ENCODE assay signal across 7 cellular contexts in genomic region chr1:119779869-119780356, GRCh38. TPM values are rescaled to one million over a fixed set of nuclear protein-coding genes. Genes with fewer than 3 reads are reported as not detected.
DNase-seq lines count a peak whose midpoint lies in the region; ATAC-seq, FAIRE-seq and TF ChIP-seq lines count a peak whose summit lies in the region.

No MANE protein-coding gene starts in this region.

- TF ChIP-seq CTCF in keratinocyte (optimal IDR thresholded peaks at IDR 0.05 in 1 of 3, IDR thresholded peaks at IDR 0.05 in 1 of 3, conservative IDR thresholded peaks at IDR 0.05 in 1 of 3; ENCODE audit: extremely low read depth in 1 of 3, insufficient read depth in 2 of 3, low read length in 3 of 3), result no peak
- no peak for TF ChIP-seq CTCF in suprapubic skin (IDR thresholded peaks at IDR 0.05)
- no peak for TF ChIP-seq CTCF in osteocyte (IDR thresholded peaks at IDR 0.05)

- TF ChIP-seq EP300 in suprapubic skin (IDR thresholded peaks at IDR 0.05), result no peak

- no peaks in the 10 kb centered on the region for H3K36me3 Mint-ChIP-seq in osteocyte (ENCODE audit: unreplicated experiment)
- no peaks in the 10 kb centered on the region for H3K36me3 Mint-ChIP-seq in stimulated activated naive B cell treated with anti-CD40 and anti-IgM and Interleukin-4, amounts not matched to agents 10 μg/mL and 1 μg/mL and 100 μg/mL, for 72 hours

- no peaks in the 10 kb centered on the region for H3K4me1 Mint-ChIP-seq in osteocyte (ENCODE audit: unreplicated experiment)
- H3K4me1 Mint-ChIP-seq in stimulated activated naive B cell treated with anti-CD40 and anti-IgM and Interleukin-4, amounts not matched to agents 10 μg/mL and 1 μg/mL and 100 μg/mL, for 72 hours, result no peaks in the 10 kb centered on the region

- no peak overlapping the region for H3K9ac ChIP-seq in keratinocyte (ENCODE audit: control insufficient read depth, extremely low read depth, insufficient read depth, low read length)

- no peak for ATAC-seq in GM18498 (IDR thresholded peaks at IDR 0.05; ENCODE audit: unreplicated experiment)
- no peak for ATAC-seq in stimulated activated naive B cell treated with anti-CD40 and anti-IgM and Interleukin-4, amounts not matched to agents 10 μg/mL and 1 μg/mL and 100 μg/mL, for 72 hours (replicated peaks)

- H4K20me1 ChIP-seq in keratinocyte (ENCODE audit: control insufficient read depth, extremely low read depth, insufficient read depth, low read length), result no peaks in the 10 kb centered on the region

- H3K9me3 Mint-ChIP-seq in osteocyte (ENCODE audit: unreplicated experiment), result no peaks in the 10 kb centered on the region
- no peaks in the 10 kb centered on the region for H3K9me3 Mint-ChIP-seq in stimulated activated naive B cell treated with anti-CD40 and anti-IgM and Interleukin-4, amounts not matched to agents 10 μg/mL and 1 μg/mL and 100 μg/mL, for 72 hours

- peaks cover 50% of the 10 kb centered on the region for H3K27me3 Mint-ChIP-seq in osteocyte (ENCODE audit: unreplicated experiment)
- peaks cover 0 to 15% of the 10 kb centered on the region in 2 donors for H3K27me3 Mint-ChIP-seq in stimulated activated naive B cell treated with anti-CD40 and anti-IgM and Interleukin-4, amounts not matched to agents 10 μg/mL and 1 μg/mL and 100 μg/mL, for 72 hours

- no peak for TF ChIP-seq POLR2A in suprapubic skin (IDR thresholded peaks at IDR 0.05)

- H3K4me1 ChIP-seq in keratinocyte (ENCODE audit: control insufficient read depth, extremely low read depth, insufficient read depth, low read length) (peaks cover 11% of the 10 kb centered on the region), suprapubic skin (peaks cover 44% of the 10 kb centered on the region)

- H3K4me2 ChIP-seq in keratinocyte (ENCODE audit: control insufficient read depth, extremely low read depth, insufficient read depth, low read depth, low read length), result peak overlapping the region; percentile 39

- dilution Hi-C loops in keratinocyte (cut with MboI; ENCODE audit: extremely low pct_ligation_motif_present, low sequenced_read_pairs), result no loop called here

- WGBS in suprapubic skin, result 35% methylated on average over 5 of the region's 5 CpGs

- H3K27ac Mint-ChIP-seq in osteocyte (ENCODE audit: unreplicated experiment), result no peak overlapping the region
- no peak overlapping the region for H3K27ac Mint-ChIP-seq in stimulated activated naive B cell treated with anti-CD40 and anti-IgM and Interleukin-4, amounts not matched to agents 10 μg/mL and 1 μg/mL and 100 μg/mL, for 72 hours

- no peaks in the 10 kb centered on the region for H3K9me1 ChIP-seq in keratinocyte (ENCODE audit: control insufficient read depth, extremely low read depth, insufficient read depth, low read length)

- H3K9me3 ChIP-seq in keratinocyte (ENCODE audit: control insufficient read depth, low read depth, low read length) (no peaks in the 10 kb centered on the region), suprapubic skin (no peaks in the 10 kb centered on the region)

- H3K27me3 ChIP-seq in H7 (ENCODE audit: control insufficient read depth, insufficient read depth, low read length), result no peaks in the 10 kb centered on the region
- H3K27me3 ChIP-seq in keratinocyte (ENCODE audit: control insufficient read depth, extremely low read depth, insufficient read depth, low read length), result no peaks in the 10 kb centered on the region
- H3K27me3 ChIP-seq in suprapubic skin, result no peaks in the 10 kb centered on the region

- peak overlapping the region; percentile 78 for H2AFZ ChIP-seq in keratinocyte (ENCODE audit: control insufficient read depth, low read length)

- H3K27ac ChIP-seq in keratinocyte (ENCODE audit: control insufficient read depth, insufficient read depth, low read length) (no peak overlapping the region), suprapubic skin (peak overlapping the region; percentile 66)

- DNase-seq in H7 (peak; percentile 30), SHP77 (lab: John Stamatoyannopoulos, UW) (peak; percentile 25 to 35), keratinocyte (ENCODE audit: low read depth, low spot score) (no peak), suprapubic skin (ENCODE audit: low spot score in 2 of 2) (no peak), osteocyte (ENCODE audit: extremely low spot score, unreplicated experiment) (no peak)
- no peak for DNase-seq in stimulated activated naive B cell treated with anti-CD40 and anti-IgM and Interleukin-4, amounts not matched to agents 10 μg/mL and 1 μg/mL and 100 μg/mL, for 72 hours

- peak; percentile 39 for FAIRE-seq in keratinocyte (lab: Jason Lieb, UNC)

- no peaks in the 10 kb centered on the region for H3K79me2 ChIP-seq in keratinocyte (ENCODE audit: control insufficient read depth, insufficient read depth, low read length)

- H3K4me3 Mint-ChIP-seq in osteocyte (ENCODE audit: unreplicated experiment), result no peak overlapping the region
- no peak overlapping the region for H3K4me3 Mint-ChIP-seq in stimulated activated naive B cell treated with anti-CD40 and anti-IgM and Interleukin-4, amounts not matched to agents 10 μg/mL and 1 μg/mL and 100 μg/mL, for 72 hours

- H3K4me3 ChIP-seq in H7 (ENCODE audit: insufficient read depth, low read depth, low read length), result no peak overlapping the region
- H3K4me3 ChIP-seq in keratinocyte (ENCODE audit: control insufficient read depth in 2 of 3, extremely low read depth in 1 of 3, insufficient read depth in 2 of 3, low read depth in 1 of 3, low read length in 3 of 3), result no peak overlapping the region
- H3K4me3 ChIP-seq in suprapubic skin, result no peak overlapping the region

- H3K36me3 ChIP-seq in H7 (replicated peaks; ENCODE audit: control insufficient read depth, insufficient read depth, low read length) (no peaks in the 10 kb centered on the region), keratinocyte (ENCODE audit: control insufficient read depth in 2 of 2, extremely low read depth in 1 of 2, insufficient read depth in 2 of 2, low read length in 2 of 2) (no peaks in the 10 kb centered on the region), suprapubic skin (no peaks in the 10 kb centered on the region)

RNA-seq across cellular contexts. Expression of gene HMGCS2, which starts 11.2 kb away (rescaled TPM):
- not detected in 2 replicates for total RNA-seq in H7 (2014; rRNA removed; shearing (Covaris generic))
- 0.05 TPM in 1 of 3 replicates, not detected in the others for polyA plus RNA-seq in keratinocyte
- not detected for polyA plus RNA-seq in keratinocyte (2011; ENCODE audit: low read depth)
- polyA plus RNA-seq in keratinocyte (2011; cell fraction: cytosol; rRNA removed), result not detected in 2 replicates
- not detected in 2 replicates for polyA plus RNA-seq in keratinocyte (2011; cell fraction: nucleus; rRNA removed)
- polyA plus RNA-seq in keratinocyte (2012; ENCODE audit: low replicate concordance), result not detected in 2 replicates
- polyA minus RNA-seq in keratinocyte, result not detected in 3 replicates
- not detected for polyA minus RNA-seq in keratinocyte (2011; cell fraction: cytosol; rRNA and poly(A)+ RNA removed)
- polyA minus RNA-seq in keratinocyte (2011; cell fraction: nucleus; rRNA and poly(A)+ RNA removed), result not detected in 2 replicates
- total RNA-seq in suprapubic skin (100 to 1,000 TPM in 1 of 4 donors, 10 to 100 TPM in 3; 20.9 to 389 (median 33.5) TPM), osteocyte (not detected in 2 replicates)

RNA-seq across cellular contexts. Expression of gene REG4, which starts 31.3 kb away (rescaled TPM):
- total RNA-seq in H7 (2014; rRNA removed; shearing (Covaris generic)), result not detected in 2 replicates
- not detected in 3 replicates for polyA plus RNA-seq in keratinocyte
- polyA plus RNA-seq in keratinocyte (2011; ENCODE audit: low read depth), result not detected
- not detected in 2 replicates for polyA plus RNA-seq in keratinocyte (2011; cell fraction: cytosol; rRNA removed)
- not detected in 2 replicates for polyA plus RNA-seq in keratinocyte (2011; cell fraction: nucleus; rRNA removed)
- not detected in 2 replicates for polyA plus RNA-seq in keratinocyte (2012; ENCODE audit: low replicate concordance)
- polyA minus RNA-seq in keratinocyte, result not detected in 3 replicates
- polyA minus RNA-seq in keratinocyte (2011; cell fraction: cytosol; rRNA and poly(A)+ RNA removed), result not detected
- polyA minus RNA-seq in keratinocyte (2011; cell fraction: nucleus; rRNA and poly(A)+ RNA removed), result not detected in 2 replicates
- total RNA-seq in suprapubic skin (not detected), osteocyte (not detected in 2 replicates)

Comparison
In these comparisons a context has a peak if more than half of its experiments do, and no peak if none do; other contexts are left out.
1. DNase-seq: peak in H7 (single experiment) and SHP77 (2 of 2); none in keratinocyte (single experiment), suprapubic skin (0 of 2), osteocyte (single experiment) and stimulated activated naive B cell treated with anti-CD40 and anti-IgM and Interleukin-4, amounts not matched to agents 10 μg/mL and 1 μg/mL and 100 μg/mL, for 72 hours (single experiment).
2. RNA of gene HMGCS2, which starts 11.2 kb away (total RNA-seq): 20.9 to 389 TPM in suprapubic skin; not detected in H7 and not detected in osteocyte; every median in the first group is over 10 times any median in the second.